In the genomic region with DNA sequence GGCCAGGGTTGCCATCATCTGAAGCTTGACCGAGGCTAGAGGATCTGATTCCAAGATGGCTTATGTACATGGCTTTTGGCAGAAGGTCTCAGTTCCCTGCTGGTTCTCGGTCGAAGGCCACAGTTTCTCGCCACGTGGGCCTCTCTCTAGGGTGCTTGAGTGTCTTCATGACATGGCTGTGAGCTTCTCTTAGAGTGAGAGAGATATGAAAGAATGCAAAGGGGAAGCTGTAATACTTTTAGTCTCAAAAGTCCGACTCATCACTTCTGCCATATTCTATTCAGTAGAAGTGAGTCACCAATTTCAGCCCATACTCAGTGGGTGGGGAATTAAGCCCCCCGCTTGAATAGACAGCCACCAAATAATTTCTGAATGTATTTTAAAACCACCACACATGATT, we compare ENCODE assay signal across 9 cellular contexts.
DNase-seq lines count a peak whose midpoint lies in the region; ATAC-seq, FAIRE-seq and TF ChIP-seq lines count a peak whose summit lies in the region.
"Had no signal": no experiment of that assay in that cellular context is flagged by ENCODE, and none has a peak within 500 bp of the region (broad histone marks: within the 10 kb centered on the region; RNA-seq: fewer than 3 reads in every experiment).

No MANE protein-coding gene starts in this region.

- H3K9me3 Mint-ChIP-seq in activated T-helper 17 cell treated with anti-CD3 and anti-CD28 coated beads, Interleukin-2, amount 50 U/mL, for 72 hours, result peaks cover 10% of the 10 kb centered on the region

- H3K4me3 Mint-ChIP-seq in activated T-helper 17 cell treated with anti-CD3 and anti-CD28 coated beads, Interleukin-2, amount 50 U/mL, for 72 hours, result peak overlapping the region; percentile 2

- no peaks in the 10 kb centered on the region for H3K27me3 Mint-ChIP-seq in activated T-helper 17 cell treated with anti-CD3 and anti-CD28 coated beads, Interleukin-2, amount 50 U/mL, for 72 hours

- peaks cover 33% of the 10 kb centered on the region for H3K4me1 Mint-ChIP-seq in activated T-helper 17 cell treated with anti-CD3 and anti-CD28 coated beads, Interleukin-2, amount 50 U/mL, for 72 hours

- H3K4me1 ChIP-seq in A549 (peaks cover 16% of the 10 kb centered on the region), right lobe of liver (peaks cover 0 to 19% (median 0%) of the 10 kb centered on the region in 4 donors)

- CTCF ChIA-PET in A549 (lab: Yijun Ruan, JAX), result no interaction called here

- H3K27me3 ChIP-seq in right lobe of liver, result no peaks in the 10 kb centered on the region

- no peak overlapping the region for H3K27ac Mint-ChIP-seq in activated T-helper 17 cell treated with anti-CD3 and anti-CD28 coated beads, Interleukin-2, amount 50 U/mL, for 72 hours

- TF ChIP-seq CTCF in A549 (IDR thresholded peaks at IDR 0.05) (no peak), right lobe of liver (IDR thresholded peaks at IDR 0.05) (no peak)

- peaks cover 15% of the 10 kb centered on the region for H3K36me3 Mint-ChIP-seq in activated T-helper 17 cell treated with anti-CD3 and anti-CD28 coated beads, Interleukin-2, amount 50 U/mL, for 72 hours (ENCODE audit: low read depth)

- ATAC-seq in A549 (no peak), GM19395 (IDR thresholded peaks at IDR 0.05; ENCODE audit: unreplicated experiment) (peak; percentile 61), right lobe of liver (peak in 3 of 4 donors; percentile 10 to 57 (median 33)), HG03108 (IDR thresholded peaks at IDR 0.05; ENCODE audit: unreplicated experiment) (no peak)
- ATAC-seq in activated T-helper 17 cell treated with anti-CD3 and anti-CD28 coated beads, Interleukin-2, amount 50 U/mL, for 72 hours (replicated peaks), result peak; percentile 77

- H3K4me2 ChIP-seq in A549, result no peak overlapping the region

- TF ChIP-seq POLR2A in A549 (IDR thresholded peaks at IDR 0.05; ENCODE audit: low read length) (no peak), right lobe of liver (IDR thresholded peaks at IDR 0.05) (no peak)

- H3K27ac ChIP-seq in A549 (no peak overlapping the region), right lobe of liver (no peak overlapping the region)

- POLR2A ChIA-PET in A549 (lab: Yijun Ruan, JAX), result no interaction called here

- DNase-seq in A549 (ENCODE audit: low read depth in 1 of 2, low spot score in 1 of 2) (no peak), right lobe of liver (no peak), NCI-H2196 (lab: John Stamatoyannopoulos, UW; ENCODE audit: unreplicated experiment) (no peak), AG08396 (ENCODE audit: low spot score) (no peak), SK-N-DZ (ENCODE audit: low spot score) (no peak)
- DNase-seq: SW 1271 had no signal

- no peak for TF ChIP-seq RAD21 in A549 (conservative IDR thresholded peaks at IDR 0.05 in 1 of 2, IDR thresholded peaks at IDR 0.05 in 1 of 2)

- H3K9me3 ChIP-seq in A549 (peaks cover 12% of the 10 kb centered on the region), right lobe of liver (no peaks in the 10 kb centered on the region)

- FAIRE-seq in A549 (lab: Jason Lieb, UNC), result no peak

- intact Hi-C loops in right lobe of liver (cut with DNase I), result no loop called here

- TF ChIP-seq EP300 in A549 (IDR thresholded peaks at IDR 0.05), result no peak

- WGBS in A549 (ENCODE audit: missing lambda C conversion rate), result 87% methylated on average over 6 of the region's 7 CpGs
- 67% methylated on average over 2 of the region's 7 CpGs for WGBS in right lobe of liver (ENCODE audit: insufficient coverage, low coverage, low lambda C conversion rate, missing lambda C conversion rate)

- H3K4me3 ChIP-seq in A549, result no peak overlapping the region
- no peak overlapping the region for H3K4me3 ChIP-seq in right lobe of liver

- H3K36me3 ChIP-seq in right lobe of liver, result no peaks in the 10 kb centered on the region

TF ChIP-seq in A549, 52 proteins besides CTCF, POLR2A, EP300 and RAD21:
- TF ChIP-seq, protein P1, sequence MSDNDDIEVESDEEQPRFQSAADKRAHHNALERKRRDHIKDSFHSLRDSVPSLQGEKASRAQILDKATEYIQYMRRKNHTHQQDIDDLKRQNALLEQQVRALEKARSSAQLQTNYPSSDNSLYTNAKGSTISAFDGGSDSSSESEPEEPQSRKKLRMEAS (IDR thresholded peaks at IDR 0.05), result no peak
- TF ChIP-seq CBX2 (IDR thresholded peaks at IDR 0.05; ENCODE audit: borderline replicate concordance, low read depth) (no peak), KDM1A (IDR thresholded peaks at IDR 0.05; ENCODE audit: low read depth) (no peak), MAFK (IDR thresholded peaks at IDR 0.05; ENCODE audit: partially characterized antibody) (peak; percentile 70), CEBPB (IDR thresholded peaks at IDR 0.05) (no peak), HOXA7 (CRISPR knock-in tag; IDR thresholded peaks at IDR 0.05) (no peak), PHF8 (IDR thresholded peaks at IDR 0.05; ENCODE audit: borderline replicate concordance, low read depth) (no peak)
- TF ChIP-seq, protein P2, sequence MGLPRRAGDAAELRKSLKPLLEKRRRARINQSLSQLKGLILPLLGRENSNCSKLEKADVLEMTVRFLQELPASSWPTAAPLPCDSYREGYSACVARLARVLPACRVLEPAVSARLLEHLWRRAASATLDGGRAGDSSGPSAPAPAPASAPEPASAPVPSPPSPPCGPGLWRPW (IDR thresholded peaks at IDR 0.05), result no peak
- TF ChIP-seq, protein P3, sequence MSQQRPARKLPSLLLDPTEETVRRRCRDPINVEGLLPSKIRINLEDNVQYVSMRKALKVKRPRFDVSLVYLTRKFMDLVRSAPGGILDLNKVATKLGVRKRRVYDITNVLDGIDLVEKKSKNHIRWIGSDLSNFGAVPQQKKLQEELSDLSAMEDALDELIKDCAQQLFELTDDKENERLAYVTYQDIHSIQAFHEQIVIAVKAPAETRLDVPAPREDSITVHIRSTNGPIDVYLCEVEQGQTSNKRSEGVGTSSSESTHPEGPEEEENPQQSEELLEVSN (IDR thresholded peaks at IDR 0.05; ENCODE audit: borderline replicate concordance, low read depth), result no peak

Comparison
In these comparisons a context has a peak if more than half of its experiments do, and no peak if none do; other contexts are left out.
1. ATAC-seq: peak in GM19395 (single experiment), activated T-helper 17 cell treated with anti-CD3 and anti-CD28 coated beads, Interleukin-2, amount 50 U/mL, for 72 hours (single experiment) and right lobe of liver (3 of 4); none in A549 (0 of 2) and HG03108 (single experiment).